Comparison of ENCODE assay signal across 15 cellular contexts in the genomic region with DNA sequence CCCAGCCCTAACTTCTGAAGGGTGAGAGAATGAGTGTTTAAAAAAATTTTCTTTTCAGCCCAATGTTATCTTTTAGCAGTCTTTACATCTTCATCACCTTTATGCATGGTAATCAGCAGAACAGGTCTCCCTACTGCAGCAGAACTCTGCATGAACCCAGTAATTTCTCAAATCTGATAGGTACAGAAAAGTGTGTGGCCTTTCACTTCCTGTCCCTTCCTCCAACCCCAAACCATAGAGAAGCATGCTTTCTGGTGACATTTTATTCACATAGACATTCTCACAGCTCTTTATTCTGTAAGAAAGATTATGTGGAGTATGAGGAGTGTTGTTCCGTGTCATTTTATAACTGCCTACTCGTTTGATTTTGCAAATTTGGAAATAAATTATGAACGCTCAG.
DNase-seq lines count a peak whose midpoint lies in the region; ATAC-seq and TF ChIP-seq lines count a peak whose summit lies in the region.
"Had no signal": no experiment of that assay in that cellular context is flagged by ENCODE, and none has a peak within 500 bp of the region (broad histone marks: within the 10 kb centered on the region; RNA-seq: fewer than 3 reads in every experiment).

No MANE protein-coding gene starts in this region.

- POLR2A ChIA-PET in activated CD8-positive, alpha-beta T cell treated with anti-CD3 and anti-CD28 coated beads for 36 hours (lab: Charles Lee): no interaction called here

- no peaks in the 10 kb centered on the region for H3K9me3 Mint-ChIP-seq in activated T-cell treated with anti-CD3 and anti-CD28 coated beads, Interleukin-2, amount 50 U/mL, for 24 hours
- H3K9me3 Mint-ChIP-seq in activated CD8-positive, alpha-beta T cell treated with anti-CD3 and anti-CD28 coated beads for 36 hours: no peaks in the 10 kb centered on the region

- H3K27me3 Mint-ChIP-seq in activated T-cell treated with anti-CD3 and anti-CD28 coated beads, Interleukin-2, amount 50 U/mL, for 24 hours: no peaks in the 10 kb centered on the region
- H3K27me3 Mint-ChIP-seq in activated CD8-positive, alpha-beta T cell treated with anti-CD3 and anti-CD28 coated beads for 36 hours: no peaks in the 10 kb centered on the region

- ATAC-seq in HG02885 (IDR thresholded peaks at IDR 0.05; ENCODE audit: poor library complexity, unreplicated experiment) (peak; percentile 50), left ventricle myocardium superior (no peak), GM21576 (IDR thresholded peaks at IDR 0.05; ENCODE audit: unreplicated experiment) (no peak), esophagus mucosa (no peak)
- ATAC-seq in activated CD8-positive, alpha-beta T cell treated with anti-CD3 and anti-CD28 coated beads for 36 hours: peak; percentile 68
- ATAC-seq: K562, psoas muscle had no signal

- TF ChIP-seq CTCF in activated CD8-positive, alpha-beta T cell treated with anti-CD3 and anti-CD28 coated beads for 36 hours (IDR thresholded peaks at IDR 0.05): no peak

- CTCF ChIA-PET in activated CD8-positive, alpha-beta T cell treated with anti-CD3 and anti-CD28 coated beads for 36 hours (lab: Charles Lee): no interaction called here

- peaks cover 50% of the 10 kb centered on the region for H3K4me1 Mint-ChIP-seq in activated T-cell treated with anti-CD3 and anti-CD28 coated beads, Interleukin-2, amount 50 U/mL, for 24 hours (ENCODE audit: low read depth)
- H3K4me1 Mint-ChIP-seq in activated CD8-positive, alpha-beta T cell treated with anti-CD3 and anti-CD28 coated beads for 36 hours (ENCODE audit: low read depth): peaks cover 49% of the 10 kb centered on the region

- H3K27ac Mint-ChIP-seq in activated T-cell treated with anti-CD3 and anti-CD28 coated beads, Interleukin-2, amount 50 U/mL, for 24 hours: peak overlapping the region; percentile 5
- peak overlapping the region; percentile 65 for H3K27ac Mint-ChIP-seq in activated CD8-positive, alpha-beta T cell treated with anti-CD3 and anti-CD28 coated beads for 36 hours

- peaks cover 60% of the 10 kb centered on the region for H3K36me3 Mint-ChIP-seq in activated T-cell treated with anti-CD3 and anti-CD28 coated beads, Interleukin-2, amount 50 U/mL, for 24 hours (ENCODE audit: low read depth)
- peaks cover 37% of the 10 kb centered on the region for H3K36me3 Mint-ChIP-seq in activated CD8-positive, alpha-beta T cell treated with anti-CD3 and anti-CD28 coated beads for 36 hours (ENCODE audit: low read depth)

- intact Hi-C loops in activated CD8-positive, alpha-beta T cell treated with anti-CD3 and anti-CD28 coated beads for 36 hours (cut with micrococcal nuclease): loop anchor here (5.0 kb wide), 2 partner anchors 50 to 95 kb away; no protein-coding TSS in a partner anchor
- intact Hi-C loops in left ventricle myocardium superior (cut with micrococcal nuclease): no loop called here

- DNase-seq in activated T-cell treated with anti-CD3 and anti-CD28 coated beads, Interleukin-2, amount 50 U/mL, for 24 hours: no peak
- DNase-seq in activated T-cell treated with anti-CD3 and anti-CD28 coated beads, Interleukin-2, amount 50 U/mL, for 48 hours: no peak
- DNase-seq in activated CD8-positive, alpha-beta T cell treated with anti-CD3 and anti-CD28 coated beads for 36 hours: peak; percentile 33
- DNase-seq in left ventricle myocardium superior (no peak), NCI-H1694 (lab: John Stamatoyannopoulos, UW) (no peak)
- DNase-seq: cerebellar nuclear complex, glutamatergic neuron, NCI-H187 treated with DMSO at 0.1 percent for 48 hours, NCI-H69, psoas muscle, transverse colon had no signal

- H3K4me3 Mint-ChIP-seq in activated T-cell treated with anti-CD3 and anti-CD28 coated beads, Interleukin-2, amount 50 U/mL, for 24 hours: no peak overlapping the region
- H3K4me3 Mint-ChIP-seq in activated CD8-positive, alpha-beta T cell treated with anti-CD3 and anti-CD28 coated beads for 36 hours: no peak overlapping the region

Comparison
In these comparisons a context has a peak if more than half of its experiments do, and no peak if none do; other contexts are left out.
1. ATAC-seq: peak in HG02885 (single experiment) and activated CD8-positive, alpha-beta T cell treated with anti-CD3 and anti-CD28 coated beads for 36 hours (single experiment); none in left ventricle myocardium superior (single experiment), GM21576 (single experiment) and esophagus mucosa (single experiment).